Comparison of ENCODE assay signal across 7 cellular contexts in genomic region chrX:107673933-107674479, GRCh38. TPM values are rescaled to one million over a fixed set of nuclear protein-coding genes. Genes with fewer than 3 reads are reported as not detected.
A peak's percentile ranks its signal among the peaks of the same experiment; 100 is the strongest.
DNase-seq lines count a peak whose midpoint lies in the region; ATAC-seq and TF ChIP-seq lines count a peak whose summit lies in the region.

No MANE protein-coding gene starts in this region.

- H3K4me1 Mint-ChIP-seq in activated naive CD8-positive, alpha-beta T cell treated with anti-CD3 and anti-CD28 coated beads, Interleukin-2, amount 10 ng/mL, durations not matched to agents 7 days and 5 days = peaks cover 44% of the 10 kb centered on the region

- peak overlapping the region; percentile 96 for H3K27ac Mint-ChIP-seq in activated naive CD8-positive, alpha-beta T cell treated with anti-CD3 and anti-CD28 coated beads, Interleukin-2, amount 10 ng/mL, durations not matched to agents 7 days and 5 days

- intact Hi-C loops in left colon (cut with DNase I, micrococcal nuclease) = no loop called here

- no peaks in the 10 kb centered on the region for H3K27me3 Mint-ChIP-seq in activated naive CD8-positive, alpha-beta T cell treated with anti-CD3 and anti-CD28 coated beads, Interleukin-2, amount 10 ng/mL, durations not matched to agents 7 days and 5 days

- POLR2A ChIA-PET in activated naive CD8-positive, alpha-beta T cell treated with anti-CD3 and anti-CD28 coated beads, Interleukin-2, amount 10 ng/mL, durations not matched to agents 7 days and 5 days (lab: Charles Lee) = interaction anchor here (0.6 to 9.8 kb wide), 6 partner anchors 11 to 102 kb away, joined by 4 to 317 read pairs (median 12); partner anchors contain the start of genes NCBP2L and TSC22D3
- POLR2A ChIA-PET in HEK293T (lab: Yijun Ruan, JAX) = interaction anchor here (1.0 to 23.6 kb wide), 15 partner anchors 9 to 102 kb away, joined by 3 to 724 read pairs (median 7); partner anchors contain the start of genes NCBP2L and TSC22D3

- no peaks in the 10 kb centered on the region for H3K9me3 Mint-ChIP-seq in activated naive CD8-positive, alpha-beta T cell treated with anti-CD3 and anti-CD28 coated beads, Interleukin-2, amount 10 ng/mL, durations not matched to agents 7 days and 5 days

- peak; percentile 77 for ATAC-seq in GM19372 (IDR thresholded peaks at IDR 0.05; ENCODE audit: low read depth, unreplicated experiment)
- peak; percentile 88 for ATAC-seq in HG03196 (IDR thresholded peaks at IDR 0.05; ENCODE audit: unreplicated experiment)
- ATAC-seq in activated naive CD8-positive, alpha-beta T cell treated with anti-CD3 and anti-CD28 coated beads, Interleukin-2, amount 10 ng/mL, durations not matched to agents 7 days and 5 days (ENCODE audit: low read depth) = peak; percentile 69
- peak; percentile 35 for ATAC-seq in left colon

- peak overlapping the region; percentile 91 for H3K4me3 Mint-ChIP-seq in activated naive CD8-positive, alpha-beta T cell treated with anti-CD3 and anti-CD28 coated beads, Interleukin-2, amount 10 ng/mL, durations not matched to agents 7 days and 5 days

- peaks cover 5% of the 10 kb centered on the region for H3K36me3 Mint-ChIP-seq in activated naive CD8-positive, alpha-beta T cell treated with anti-CD3 and anti-CD28 coated beads, Interleukin-2, amount 10 ng/mL, durations not matched to agents 7 days and 5 days

- DNase-seq in T follicular helper cell (ENCODE audit: low read depth) (peak; percentile 90), left colon (peak; percentile 73 to 92), HEK293T (ENCODE audit: extremely low spot score) (no peak)
- DNase-seq in activated naive CD8-positive, alpha-beta T cell treated with anti-CD3 and anti-CD28 coated beads, Interleukin-2, amount 10 ng/mL, durations not matched to agents 7 days and 5 days = peak; percentile 85
- peak; percentile 79 for DNase-seq in stimulated activated CD8-positive, alpha-beta memory T cell treated with anti-CD3 and anti-CD28 coated beads, Interleukin-12 subunit alpha, Interleukin-12 subunit beta, amount 100 ng/mL, for 1 hour (ENCODE audit: low read depth)

- CTCF ChIA-PET in HEK293T (lab: Yijun Ruan, JAX) = interaction anchor here (0.6 to 7.5 kb wide), 12 partner anchors 8 to 102 kb away, joined by 3 to 86 read pairs (median 7); partner anchors contain the start of genes NCBP2L and TSC22D3

TF ChIP-seq in HEK293T, 16 proteins besides CTCF, POLR2A, EP300 and RAD21:
- TF ChIP-seq NFRKB (IDR thresholded peaks at IDR 0.05) = no peak
- TF ChIP-seq LEF1 (IDR thresholded peaks at IDR 0.05; ENCODE audit: borderline replicate concordance) = no peak

RNA-seq across cellular contexts. Expression of gene PRPS1, which starts 45.7 kb away (rescaled TPM):
- total RNA-seq in activated naive CD8-positive, alpha-beta T cell treated with anti-CD3 and anti-CD28 coated beads, Interleukin-2, amount 10 ng/mL, durations not matched to agents 7 days and 5 days = 10 to 100 TPM; 62.0 to 69.2 TPM
- total RNA-seq in left colon = 1 to 10 TPM; 8.1 to 9.4 TPM

Comparison
In these comparisons a context has a peak if more than half of its experiments do, and no peak if none do; other contexts are left out.
1. ATAC-seq: peak in every context shown above with its lines; median percentile 88 in HG03196; 77 in GM19372; 69 in activated naive CD8-positive, alpha-beta T cell treated with anti-CD3 and anti-CD28 coated beads, Interleukin-2, amount 10 ng/mL, durations not matched to agents 7 days and 5 days; 35 in left colon.
2. RNA of gene PRPS1, which starts 45.7 kb away (total RNA-seq): 62.0 to 69.2 TPM in activated naive CD8-positive, alpha-beta T cell treated with anti-CD3 and anti-CD28 coated beads, Interleukin-2, amount 10 ng/mL, durations not matched to agents 7 days and 5 days; 8.1 to 9.4 TPM in left colon; every median in the first group is over 4 times any median in the second.